27 cellular contexts compared by ENCODE assay signal in genomic region chr4:174635732-174636131, GRCh38.
"Had no signal": no experiment of that assay in that cellular context is flagged by ENCODE, and none has a peak within 500 bp of the region (broad histone marks: within the 10 kb centered on the region; RNA-seq: fewer than 3 reads in every experiment).

No MANE protein-coding gene starts in this region.

- H3K27ac ChIP-seq: colonic mucosa, coronary artery, dorsolateral prefrontal cortex, epithelial cell of prostate, esophagus muscularis mucosa, esophagus squamous epithelium, foreskin keratinocyte, gastrocnemius medialis, gastroesophageal sphincter, heart left ventricle, heart right ventricle had no signal

- FAIRE-seq: colon, endometrium, endothelial cell of umbilical vein, frontal cortex had no signal

- H3K36me3 ChIP-seq: colonic mucosa, esophagus muscularis mucosa, esophagus squamous epithelium, gastrocnemius medialis, gastroesophageal sphincter, heart left ventricle, heart right ventricle had no signal

- ATAC-seq: effector memory CD8-positive, alpha-beta T cell; esophagus mucosa; foreskin keratinocyte; gastrocnemius medialis; gastroesophageal sphincter; heart left ventricle; heart right ventricle had no signal

- H3K27me3 ChIP-seq: colonic mucosa, dorsolateral prefrontal cortex, esophagus muscularis mucosa, esophagus squamous epithelium, foreskin keratinocyte, gastrocnemius medialis, gastroesophageal sphincter, heart left ventricle, heart right ventricle had no signal

- H3K9me3 ChIP-seq: colonic mucosa, esophagus muscularis mucosa, esophagus squamous epithelium, gastrocnemius medialis, gastroesophageal sphincter, heart left ventricle, heart right ventricle had no signal

- H3K4me1 ChIP-seq: colonic mucosa, foreskin keratinocyte, gastroesophageal sphincter, heart left ventricle, heart right ventricle had no signal

- DNase-seq: colonic mucosa; cortex of kidney; dermis blood vessel endothelial cell; dorsolateral prefrontal cortex; effector CD4-positive, alpha-beta T cell; effector CD8-positive, alpha-beta T cell; effector memory CD4-positive, alpha-beta T cell; effector memory CD8-positive, alpha-beta T cell; endodermal cell; esophagus squamous epithelium; foreskin fibroblast; foreskin keratinocyte; foreskin melanocyte; gastrocnemius medialis; glutamatergic neuron; head of caudate nucleus; heart left ventricle; heart right ventricle had no signal

- H3K4me3 ChIP-seq: colonic mucosa, coronary artery, dorsolateral prefrontal cortex, esophagus muscularis mucosa, esophagus squamous epithelium, gastrocnemius medialis, gastroesophageal sphincter, heart left ventricle, heart right ventricle had no signal
